ENCODE assay signal across 23 cellular contexts in the genomic region with DNA sequence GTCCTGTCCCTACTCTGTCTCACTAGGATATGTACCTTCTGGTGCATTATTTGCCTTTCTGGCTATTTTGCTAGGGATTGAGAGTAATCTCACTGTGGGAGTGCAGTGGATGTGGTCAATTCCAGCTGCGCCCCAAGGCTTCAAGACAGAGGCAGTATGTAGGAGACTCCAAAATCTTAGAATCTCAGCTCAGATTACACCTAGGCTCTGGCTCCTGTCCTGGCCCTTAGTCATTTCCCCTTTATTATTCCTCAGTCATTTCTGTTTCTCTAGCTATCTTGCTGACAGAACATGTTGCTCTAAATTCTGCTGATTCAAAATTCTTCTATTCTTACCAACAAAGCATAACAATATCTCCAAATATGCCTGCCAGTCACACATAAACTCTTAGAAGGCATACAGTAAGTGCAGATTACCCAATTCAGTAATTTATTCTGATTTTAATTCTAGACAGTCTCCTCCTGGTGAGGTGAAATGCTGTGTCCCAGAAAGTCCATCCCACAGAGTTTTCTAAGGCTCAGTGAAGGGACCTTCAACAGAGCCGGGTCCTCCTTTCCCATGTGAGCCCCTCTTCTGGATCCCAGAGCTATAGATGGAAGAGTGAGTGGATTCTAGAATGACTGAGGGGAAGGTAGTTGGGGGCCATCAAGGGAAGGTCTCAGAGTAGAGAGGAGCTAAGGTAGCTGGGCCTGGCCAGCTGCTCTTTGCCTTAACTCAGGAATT. TPM values are rescaled to one million over a fixed set of nuclear protein-coding genes. Genes with fewer than 3 reads are reported as not detected.
DNase-seq lines count a peak whose midpoint lies in the region; ATAC-seq, FAIRE-seq and TF ChIP-seq lines count a peak whose summit lies in the region.
"Had no signal": no experiment of that assay in that cellular context is flagged by ENCODE, and none has a peak within 500 bp of the region (broad histone marks: within the 10 kb centered on the region; RNA-seq: fewer than 3 reads in every experiment).

No MANE protein-coding gene starts in this region.

- H3K9me3 ChIP-seq in GM23248 (ENCODE audit: low read depth) (no peaks in the 10 kb centered on the region), keratinocyte (ENCODE audit: control insufficient read depth, low read depth, low read length) (peaks cover 11% of the 10 kb centered on the region)

- no peak overlapping the region for H3K27ac ChIP-seq in GM23248
- peak overlapping the region; percentile 50 for H3K27ac ChIP-seq in keratinocyte (ENCODE audit: control insufficient read depth, insufficient read depth, low read length)
- H3K27ac ChIP-seq: A549, RWPE1, SJSA1 had no signal

- no peak for ATAC-seq in WTC11
- ATAC-seq in HG02678 (IDR thresholded peaks at IDR 0.05; ENCODE audit: unreplicated experiment), result no peak
- ATAC-seq: A549 had no signal

- H4K20me1 ChIP-seq in GM23248 (ENCODE audit: insufficient read depth) (no peaks in the 10 kb centered on the region), keratinocyte (ENCODE audit: control insufficient read depth, extremely low read depth, insufficient read depth, low read length) (no peaks in the 10 kb centered on the region)

- H3K9me3 Mint-ChIP-seq in WTC11, result peaks cover 46% of the 10 kb centered on the region

- H3K9ac ChIP-seq in GM23248 (no peak overlapping the region), keratinocyte (ENCODE audit: control insufficient read depth, extremely low read depth, insufficient read depth, low read length) (no peak overlapping the region)

- DNase-seq in GM23248, result peak; percentile 29
- DNase-seq in RPMI8226, result peak; percentile 61
- peak; percentile 50 for DNase-seq in epithelial cell of esophagus (ENCODE audit: low read depth)
- DNase-seq in keratinocyte (ENCODE audit: low read depth, low spot score), result no peak
- DNase-seq in WTC11 (ENCODE audit: low spot score), result no peak
- DNase-seq in CD1c-positive myeloid dendritic cell (ENCODE audit: extremely low spot score), result no peak
- no peak for DNase-seq in NCI-H1417 treated with DMSO at 0.1 percent for 48 hours (lab: John Stamatoyannopoulos, UW)
- DNase-seq: C1 segment of cervical spinal cord, DND-41, GOT3, Kasumi-1, NCI-H1417, NCI-H1930, NCI-H446, NCI-H69 had no signal

- H3K4me1 ChIP-seq in GM23248 (ENCODE audit: insufficient read depth) (peaks cover 11% of the 10 kb centered on the region; the same call in 1 of the 2 replicates), keratinocyte (ENCODE audit: control insufficient read depth, extremely low read depth, insufficient read depth, low read length) (peaks cover 17% of the 10 kb centered on the region)
- H3K4me1 ChIP-seq: A549 had no signal

- no peak overlapping the region for H3K27ac Mint-ChIP-seq in WTC11

- H3K4me3 ChIP-seq in GM23248, result no peak overlapping the region
- no peak overlapping the region for H3K4me3 ChIP-seq in epithelial cell of esophagus (ENCODE audit: low read length)
- no peak overlapping the region for H3K4me3 ChIP-seq in keratinocyte (ENCODE audit: control insufficient read depth in 2 of 3, extremely low read depth in 1 of 3, insufficient read depth in 2 of 3, low read depth in 1 of 3, low read length in 3 of 3)
- H3K4me3 ChIP-seq: A549, SJSA1 had no signal

- POLR2A ChIA-PET in WTC11 (lab: Charles Lee), result no interaction called here

- H3K27me3 Mint-ChIP-seq in WTC11 (ENCODE audit: low read depth), result peaks cover 40% of the 10 kb centered on the region

- no peaks in the 10 kb centered on the region for H3K9me1 ChIP-seq in keratinocyte (ENCODE audit: control insufficient read depth, extremely low read depth, insufficient read depth, low read length)

- H2AFZ ChIP-seq in GM23248, result no peak overlapping the region
- H2AFZ ChIP-seq in keratinocyte (ENCODE audit: control insufficient read depth, low read length), result peak overlapping the region; percentile 40

- H3K27me3 ChIP-seq in GM23248 (replicated peaks; ENCODE audit: insufficient read depth), result no peaks in the 10 kb centered on the region
- H3K27me3 ChIP-seq in keratinocyte (ENCODE audit: control insufficient read depth, extremely low read depth, insufficient read depth, low read length), result no peaks in the 10 kb centered on the region
- H3K27me3 ChIP-seq: SJSA1 had no signal

- H3K36me3 ChIP-seq in GM23248 (ENCODE audit: low read depth) (no peaks in the 10 kb centered on the region), keratinocyte (ENCODE audit: control insufficient read depth in 2 of 2, extremely low read depth in 1 of 2, insufficient read depth in 2 of 2, low read length in 2 of 2) (no peaks in the 10 kb centered on the region)
- H3K36me3 ChIP-seq: SJSA1 had no signal

- in situ Hi-C loops in GM23248 (cut with MboI), result no loop called here

- CTCF ChIA-PET in WTC11 (lab: Charles Lee), result no interaction called here

- H3K4me3 Mint-ChIP-seq in WTC11, result no peak overlapping the region
- H3K4me3 Mint-ChIP-seq: IgD-negative memory B cell had no signal

- H3K79me2 ChIP-seq in GM23248 (ENCODE audit: insufficient read depth) (no peaks in the 10 kb centered on the region), keratinocyte (ENCODE audit: control insufficient read depth, insufficient read depth, low read length) (no peaks in the 10 kb centered on the region)

- TF ChIP-seq CTCF in epithelial cell of esophagus (IDR thresholded peaks at IDR 0.05; ENCODE audit: insufficient read depth, low read depth, low read length, missing control alignments), result no peak
- no peak for TF ChIP-seq CTCF in keratinocyte (optimal IDR thresholded peaks at IDR 0.05 in 1 of 3, IDR thresholded peaks at IDR 0.05 in 1 of 3, conservative IDR thresholded peaks at IDR 0.05 in 1 of 3; ENCODE audit: extremely low read depth in 1 of 3, insufficient read depth in 2 of 3, low read length in 3 of 3)
- no peak for TF ChIP-seq CTCF in WTC11 (IDR thresholded peaks at IDR 0.05)

- no peaks in the 10 kb centered on the region; the same call in 1 of the 2 replicates for H3F3A ChIP-seq in GM23248 (ENCODE audit: insufficient read depth)

- no peaks in the 10 kb centered on the region for H3K4me1 Mint-ChIP-seq in WTC11
- H3K4me1 Mint-ChIP-seq: IgD-negative memory B cell had no signal

- FAIRE-seq in keratinocyte (lab: Jason Lieb, UNC), result peak; percentile 79
- FAIRE-seq: A549, GM12892 had no signal

- WGBS in GM23248 (ENCODE audit: low coverage in 1 of 2, low lambda C conversion rate in 2 of 2, missing lambda C conversion rate in 2 of 2), 2 experiments, result 22 to 33% methylated on average over 2 of the region's 2 CpGs

- H3K4me2 ChIP-seq in GM23248 (ENCODE audit: unreplicated experiment) (no peak overlapping the region), keratinocyte (ENCODE audit: control insufficient read depth, extremely low read depth, insufficient read depth, low read depth, low read length) (peak overlapping the region; percentile 17)
- H3K4me2 ChIP-seq: A549 had no signal

- no peaks in the 10 kb centered on the region for H3K9me2 ChIP-seq in GM23248 (ENCODE audit: insufficient read depth)

- peaks cover 25% of the 10 kb centered on the region for H3K36me3 Mint-ChIP-seq in WTC11
- H3K36me3 Mint-ChIP-seq: IgD-negative memory B cell had no signal

- dilution Hi-C loops in keratinocyte (cut with MboI; ENCODE audit: extremely low pct_ligation_motif_present, low sequenced_read_pairs), result no loop called here

TF ChIP-seq in WTC11, 78 proteins besides CTCF, POLR2A, EP300 and RAD21 (continues in another document):
- TF ChIP-seq TEAD4 (CRISPR knock-in tag; IDR thresholded peaks at IDR 0.05), result no peak
- no peak for TF ChIP-seq NFE2L1 (CRISPR knock-in tag; IDR thresholded peaks at IDR 0.05)
- no peak for TF ChIP-seq MLX (CRISPR knock-in tag; IDR thresholded peaks at IDR 0.05)
- TF ChIP-seq NR2C2 (CRISPR knock-in tag; IDR thresholded peaks at IDR 0.05), result no peak
- no peak for TF ChIP-seq ELF4 (CRISPR knock-in tag; IDR thresholded peaks at IDR 0.05; ENCODE audit: low read depth)
- TF ChIP-seq, protein P1, sequence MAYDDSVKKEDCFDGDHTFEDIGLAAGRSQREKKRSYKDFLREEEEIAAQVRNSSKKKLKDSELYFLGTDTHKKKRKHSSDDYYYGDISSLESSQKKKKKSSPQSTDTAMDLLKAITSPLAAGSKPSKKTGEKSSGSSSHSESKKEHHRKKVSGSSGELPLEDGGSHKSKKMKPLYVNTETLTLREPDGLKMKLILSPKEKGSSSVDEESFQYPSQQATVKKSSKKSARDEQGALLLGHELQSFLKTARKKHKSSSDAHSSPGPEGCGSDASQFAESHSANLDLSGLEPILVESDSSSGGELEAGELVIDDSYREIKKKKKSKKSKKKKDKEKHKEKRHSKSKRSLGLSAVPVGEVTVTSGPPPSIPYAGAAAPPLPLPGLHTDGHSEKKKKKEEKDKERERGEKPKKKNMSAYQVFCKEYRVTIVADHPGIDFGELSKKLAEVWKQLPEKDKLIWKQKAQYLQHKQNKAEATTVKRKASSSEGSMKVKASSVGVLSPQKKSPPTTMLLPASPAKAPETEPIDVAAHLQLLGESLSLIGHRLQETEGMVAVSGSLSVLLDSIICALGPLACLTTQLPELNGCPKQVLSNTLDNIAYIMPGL (CRISPR knock-in tag; IDR thresholded peaks at IDR 0.05), result no peak
- TF ChIP-seq GABPB1 (CRISPR knock-in tag; IDR thresholded peaks at IDR 0.05), result no peak
- TF ChIP-seq IRF1 (CRISPR knock-in tag; IDR thresholded peaks at IDR 0.05), result no peak
- TF ChIP-seq SMAD4 (CRISPR knock-in tag; IDR thresholded peaks at IDR 0.05), result no peak

RNA-seq across cellular contexts. Expression of gene GLYATL1, which starts 24.3 kb away (rescaled TPM):
- not detected in 2 replicates for total RNA-seq in GM23248 (2014; rRNA removed; shearing (Covaris generic))
- polyA plus RNA-seq in GM23248 (2016; fragmentation: Nextera tagmentation; extraction: Ambion mirVana) (0.22 and 0.54 TPM in 2 replicates), keratinocyte (0.26 to 0.39 TPM (median 0.33 TPM) in 3 replicates)
- polyA plus RNA-seq in keratinocyte (2011; ENCODE audit: low read depth), result not detected
- 0.09 and 0.12 TPM in 2 replicates for polyA plus RNA-seq in keratinocyte (2011; cell fraction: cytosol; rRNA removed)
- 0.32 and 0.77 TPM in 2 replicates for polyA plus RNA-seq in keratinocyte (2011; cell fraction: nucleus; rRNA removed)
- polyA plus RNA-seq in keratinocyte (2012; ENCODE audit: low replicate concordance), result 0.61 TPM in 1 of 2 replicates, not detected in the other
- polyA minus RNA-seq in keratinocyte, result 0.48 TPM in 1 of 3 replicates, not detected in the others
- not detected for polyA minus RNA-seq in keratinocyte (2011; cell fraction: cytosol; rRNA and poly(A)+ RNA removed)
- not detected in 2 replicates for polyA minus RNA-seq in keratinocyte (2011; cell fraction: nucleus; rRNA and poly(A)+ RNA removed)
- 5.4 to 9.4 TPM (median 7.3 TPM) in 3 replicates for total RNA-seq in WTC11 (2021)
- total RNA-seq: HT-29, OCI-LY7 had no signal
- polyA plus RNA-seq: IgD-negative memory B cell had no signal

Comparison
In these comparisons a context has a peak if more than half of its experiments do, and no peak if none do; other contexts are left out.
1. DNase-seq: peak in GM23248 (single experiment), RPMI8226 (single experiment) and epithelial cell of esophagus (single experiment); none in keratinocyte (single experiment), WTC11 (single experiment), CD1c-positive myeloid dendritic cell (single experiment) and NCI-H1417 treated with DMSO at 0.1 percent for 48 hours (single experiment).